Comparison of ENCODE assay signal across 8 cellular contexts in genomic region chr18:76565238-76566173, GRCh38.
DNase-seq lines count a peak whose midpoint lies in the region; ATAC-seq and TF ChIP-seq lines count a peak whose summit lies in the region.

No MANE protein-coding gene starts in this region.

- H3K9me3 Mint-ChIP-seq in GM23338, result no peaks in the 10 kb centered on the region
- H3K9me3 Mint-ChIP-seq in activated naive CD4-positive, alpha-beta T cell treated with anti-CD3 and anti-CD28 coated beads, Interleukin-2, amount 50 U/mL, for 72 hours, result no peaks in the 10 kb centered on the region

- 44% methylated on average over 23 of the region's 23 CpGs for WGBS in smooth muscle cell (ENCODE audit: low lambda C conversion rate)

- H3K4me1 Mint-ChIP-seq in GM23338, result peaks cover 12% of the 10 kb centered on the region

- H3K79me2 ChIP-seq in GM23338 (replicated peaks; ENCODE audit: insufficient read depth) (no peaks in the 10 kb centered on the region), smooth muscle cell (ENCODE audit: low read depth) (no peaks in the 10 kb centered on the region)

- ATAC-seq in GM23338, result peak; percentile 98
- ATAC-seq in activated naive CD4-positive, alpha-beta T cell treated with anti-CD3 and anti-CD28 coated beads, Interleukin-2, amount 50 U/mL, for 72 hours, result no peak

- peaks cover 17% of the 10 kb centered on the region for H3K27me3 Mint-ChIP-seq in GM23338 (ENCODE audit: insufficient read depth, low read depth, poor library complexity)

- peak overlapping the region; percentile 81; the same call in 1 of the 2 replicates for H3K27ac Mint-ChIP-seq in GM23338
- no peak overlapping the region for H3K27ac Mint-ChIP-seq in activated naive CD4-positive, alpha-beta T cell treated with anti-CD3 and anti-CD28 coated beads, Interleukin-2, amount 50 U/mL, for 72 hours

- TF ChIP-seq CTCF in GM23338 (conservative IDR thresholded peaks at IDR 0.05; ENCODE audit: low read depth in 2 of 2) (no peak), choroid plexus epithelial cell (conservative IDR thresholded peaks at IDR 0.05; ENCODE audit: low read depth, low read length) (no peak), kidney epithelial cell (IDR thresholded peaks at IDR 0.05; ENCODE audit: insufficient read depth, low read length, poor library complexity, severe bottlenecking) (no peak), smooth muscle cell (IDR thresholded peaks at IDR 0.05; ENCODE audit: borderline replicate concordance, insufficient read depth, poor library complexity, severe bottlenecking) (no peak)

- DNase-seq in GM23338 (ENCODE audit: low spot score) (peak; percentile 89), NCI-H524 treated with DMSO at 0.1 percent for 48 hours (lab: John Stamatoyannopoulos, UW) (peak; percentile 1), choroid plexus epithelial cell (ENCODE audit: low read depth) (peak; percentile 97), kidney epithelial cell (ENCODE audit: low read depth) (peak; percentile 79), smooth muscle cell (lab: John Stamatoyannopoulos, UW; ENCODE audit: unreplicated experiment) (peak; percentile 13), NCI-H2081 (lab: John Stamatoyannopoulos, UW) (no peak)
- no peak for DNase-seq in activated CD8-positive, alpha-beta memory T cell treated with anti-CD3 and anti-CD28 coated beads, Interleukin-2, amount 50 U/mL, for 4 hours
- no peak for DNase-seq in activated naive CD4-positive, alpha-beta T cell treated with anti-CD3 and anti-CD28 coated beads, Interleukin-2, amount 50 U/mL, for 72 hours (ENCODE audit: low spot score in 2 of 2)

- H3K27me3 ChIP-seq in GM23338 (ENCODE audit: insufficient read depth), result no peaks in the 10 kb centered on the region
- H3K27me3 ChIP-seq in kidney epithelial cell (ENCODE audit: control insufficient read depth, insufficient read depth, low read length), result no peaks in the 10 kb centered on the region
- no peaks in the 10 kb centered on the region for H3K27me3 ChIP-seq in smooth muscle cell (ENCODE audit: low read depth)

- H3K36me3 ChIP-seq in GM23338 (ENCODE audit: insufficient read depth), result no peaks in the 10 kb centered on the region; the same call in 1 of the 2 replicates
- no peaks in the 10 kb centered on the region for H3K36me3 ChIP-seq in kidney epithelial cell (ENCODE audit: control insufficient read depth, insufficient read depth, low read length)
- no peaks in the 10 kb centered on the region for H3K36me3 ChIP-seq in smooth muscle cell (ENCODE audit: low read depth)

- H3K9me3 ChIP-seq in smooth muscle cell (replicated peaks; ENCODE audit: low read depth), result no peaks in the 10 kb centered on the region

- no peaks in the 10 kb centered on the region for H3K36me3 Mint-ChIP-seq in GM23338 (ENCODE audit: low read depth)
- H3K36me3 Mint-ChIP-seq in activated naive CD4-positive, alpha-beta T cell treated with anti-CD3 and anti-CD28 coated beads, Interleukin-2, amount 50 U/mL, for 72 hours, result no peaks in the 10 kb centered on the region

- H3K27ac ChIP-seq in GM23338 (ENCODE audit: low read depth) (no peak overlapping the region), smooth muscle cell (ENCODE audit: low read depth) (peak overlapping the region; percentile 86)

- H3K4me3 ChIP-seq in GM23338 (no peak overlapping the region), choroid plexus epithelial cell (ENCODE audit: low read depth, low read length) (peak overlapping the region; percentile 47), kidney epithelial cell (ENCODE audit: low read depth, low read length) (no peak overlapping the region), smooth muscle cell (peak overlapping the region; percentile 40)

- no peaks in the 10 kb centered on the region for H4K20me1 ChIP-seq in GM23338 (replicated peaks; ENCODE audit: insufficient read depth)
- H4K20me1 ChIP-seq in smooth muscle cell (ENCODE audit: low read depth), result no peaks in the 10 kb centered on the region

- H3K4me1 ChIP-seq in GM23338 (ENCODE audit: insufficient read depth) (peaks cover 4% of the 10 kb centered on the region), smooth muscle cell (ENCODE audit: low read depth) (peaks cover 10% of the 10 kb centered on the region)

- H3K4me2 ChIP-seq in GM23338, result peak overlapping the region; percentile 7; the same call in 1 of the 2 replicates
- H3K4me2 ChIP-seq in smooth muscle cell, result peak overlapping the region; percentile 80

- H3K9me2 ChIP-seq in GM23338 (ENCODE audit: insufficient read depth), result peaks cover 12% of the 10 kb centered on the region; the same call in 1 of the 2 replicates

- H3F3A ChIP-seq in GM23338 (replicated peaks; ENCODE audit: low read depth) (no peaks in the 10 kb centered on the region), smooth muscle cell (ENCODE audit: low read depth) (peaks cover 20% of the 10 kb centered on the region)

- H3K4me3 Mint-ChIP-seq in GM23338, result peak overlapping the region; percentile 36

- H2AFZ ChIP-seq in GM23338, result no peak overlapping the region
- peak overlapping the region; percentile 28 for H2AFZ ChIP-seq in smooth muscle cell (ENCODE audit: low read depth)

- peak overlapping the region; percentile 15 for H3K9ac ChIP-seq in smooth muscle cell (ENCODE audit: low read depth)

TF ChIP-seq in GM23338, 12 proteins besides CTCF, POLR2A, EP300 and RAD21 (continues in another document):
- TF ChIP-seq JUNB (IDR thresholded peaks at IDR 0.05; ENCODE audit: unreplicated experiment), result no peak
- TF ChIP-seq, protein P1, sequence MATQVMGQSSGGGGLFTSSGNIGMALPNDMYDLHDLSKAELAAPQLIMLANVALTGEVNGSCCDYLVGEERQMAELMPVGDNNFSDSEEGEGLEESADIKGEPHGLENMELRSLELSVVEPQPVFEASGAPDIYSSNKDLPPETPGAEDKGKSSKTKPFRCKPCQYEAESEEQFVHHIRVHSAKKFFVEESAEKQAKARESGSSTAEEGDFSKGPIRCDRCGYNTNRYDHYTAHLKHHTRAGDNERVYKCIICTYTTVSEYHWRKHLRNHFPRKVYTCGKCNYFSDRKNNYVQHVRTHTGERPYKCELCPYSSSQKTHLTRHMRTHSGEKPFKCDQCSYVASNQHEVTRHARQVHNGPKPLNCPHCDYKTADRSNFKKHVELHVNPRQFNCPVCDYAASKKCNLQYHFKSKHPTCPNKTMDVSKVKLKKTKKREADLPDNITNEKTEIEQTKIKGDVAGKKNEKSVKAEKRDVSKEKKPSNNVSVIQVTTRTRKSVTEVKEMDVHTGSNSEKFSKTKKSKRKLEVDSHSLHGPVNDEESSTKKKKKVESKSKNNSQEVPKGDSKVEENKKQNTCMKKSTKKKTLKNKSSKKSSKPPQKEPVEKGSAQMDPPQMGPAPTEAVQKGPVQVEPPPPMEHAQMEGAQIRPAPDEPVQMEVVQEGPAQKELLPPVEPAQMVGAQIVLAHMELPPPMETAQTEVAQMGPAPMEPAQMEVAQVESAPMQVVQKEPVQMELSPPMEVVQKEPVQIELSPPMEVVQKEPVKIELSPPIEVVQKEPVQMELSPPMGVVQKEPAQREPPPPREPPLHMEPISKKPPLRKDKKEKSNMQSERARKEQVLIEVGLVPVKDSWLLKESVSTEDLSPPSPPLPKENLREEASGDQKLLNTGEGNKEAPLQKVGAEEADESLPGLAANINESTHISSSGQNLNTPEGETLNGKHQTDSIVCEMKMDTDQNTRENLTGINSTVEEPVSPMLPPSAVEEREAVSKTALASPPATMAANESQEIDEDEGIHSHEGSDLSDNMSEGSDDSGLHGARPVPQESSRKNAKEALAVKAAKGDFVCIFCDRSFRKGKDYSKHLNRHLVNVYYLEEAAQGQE (IDR thresholded peaks at IDR 0.05; ENCODE audit: unreplicated experiment), result no peak
- TF ChIP-seq POLR2AphosphoS5 (IDR thresholded peaks at IDR 0.05; ENCODE audit: low read depth), result no peak
- TF ChIP-seq EZH2phosphoT487 (IDR thresholded peaks at IDR 0.05; ENCODE audit: unreplicated experiment), result no peak
- no peak for TF ChIP-seq ZNF331 (CRISPR knock-in tag; IDR thresholded peaks at IDR 0.05; ENCODE audit: low read depth)
- TF ChIP-seq CREB1 (CRISPR knock-in tag; IDR thresholded peaks at IDR 0.05; ENCODE audit: low read depth), result no peak
- TF ChIP-seq ZNF114 (CRISPR knock-in tag; IDR thresholded peaks at IDR 0.05), result no peak
- no peak for TF ChIP-seq NANOG (IDR thresholded peaks at IDR 0.05; ENCODE audit: borderline replicate concordance)
- TF ChIP-seq, protein P2, sequence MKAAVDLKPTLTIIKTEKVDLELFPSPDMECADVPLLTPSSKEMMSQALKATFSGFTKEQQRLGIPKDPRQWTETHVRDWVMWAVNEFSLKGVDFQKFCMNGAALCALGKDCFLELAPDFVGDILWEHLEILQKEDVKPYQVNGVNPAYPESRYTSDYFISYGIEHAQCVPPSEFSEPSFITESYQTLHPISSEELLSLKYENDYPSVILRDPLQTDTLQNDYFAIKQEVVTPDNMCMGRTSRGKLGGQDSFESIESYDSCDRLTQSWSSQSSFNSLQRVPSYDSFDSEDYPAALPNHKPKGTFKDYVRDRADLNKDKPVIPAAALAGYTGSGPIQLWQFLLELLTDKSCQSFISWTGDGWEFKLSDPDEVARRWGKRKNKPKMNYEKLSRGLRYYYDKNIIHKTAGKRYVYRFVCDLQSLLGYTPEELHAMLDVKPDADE (IDR thresholded peaks at IDR 0.05), result no peak
- no peak for TF ChIP-seq STAT1 (IDR thresholded peaks at IDR 0.05; ENCODE audit: unreplicated experiment)

Comparison
In these comparisons a context has a peak if more than half of its experiments do, and no peak if none do; other contexts are left out.
1. DNase-seq: peak in GM23338 (single experiment), NCI-H524 treated with DMSO at 0.1 percent for 48 hours (single experiment), choroid plexus epithelial cell (single experiment), kidney epithelial cell (single experiment) and smooth muscle cell (single experiment); none in activated CD8-positive, alpha-beta memory T cell treated with anti-CD3 and anti-CD28 coated beads, Interleukin-2, amount 50 U/mL, for 4 hours (single experiment), NCI-H2081 (0 of 2) and activated naive CD4-positive, alpha-beta T cell treated with anti-CD3 and anti-CD28 coated beads, Interleukin-2, amount 50 U/mL, for 72 hours (0 of 2).
2. H3K4me3 ChIP-seq: peak in choroid plexus epithelial cell (single experiment) and smooth muscle cell (single experiment); none in GM23338 (single experiment) and kidney epithelial cell (single experiment).